9 cellular contexts compared by ENCODE assay signal in the genomic region with DNA sequence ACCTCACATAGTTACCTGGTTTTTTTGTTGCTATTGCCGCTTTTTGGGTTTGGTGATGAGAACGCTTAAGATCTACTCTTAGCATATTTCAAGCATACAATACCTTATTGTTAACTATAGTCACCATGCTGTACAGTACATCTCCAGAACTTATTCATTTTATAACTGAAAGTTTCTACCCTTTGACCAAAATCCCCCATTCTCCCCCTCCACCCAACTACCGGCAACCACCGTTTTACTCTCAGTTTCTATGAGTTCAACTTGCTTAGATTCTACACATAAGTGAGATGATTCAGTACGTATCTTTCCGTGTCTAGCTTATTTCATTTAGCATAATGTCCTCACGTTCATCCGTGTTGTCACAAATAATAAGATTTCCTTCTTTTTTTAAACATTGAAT.
DNase-seq lines count a peak whose midpoint lies in the region; ATAC-seq lines count a peak whose summit lies in the region.
"Had no signal": no experiment of that assay in that cellular context is flagged by ENCODE, and none has a peak within 500 bp of the region (broad histone marks: within the 10 kb centered on the region; RNA-seq: fewer than 3 reads in every experiment).

No MANE protein-coding gene starts in this region.

- peak; percentile 11 to 28 for DNase-seq in stimulated activated CD4-positive, alpha-beta T cell treated with anti-CD3 and anti-CD28 coated beads, Interleukin-2, amount 100 ng/mL, for 48 hours
- no peak for DNase-seq in pons (ENCODE audit: low spot score)
- DNase-seq in HuH-7.5 (ENCODE audit: low spot score): no peak
- DNase-seq in middle frontal gyrus (ENCODE audit: extremely low spot score, low spot score): no peak
- DNase-seq: activated CD8-positive, alpha-beta memory T cell treated with anti-CD3 and anti-CD28 coated beads for 24 hours; PC-9 had no signal

- ATAC-seq in GM19035 (IDR thresholded peaks at IDR 0.05; ENCODE audit: unreplicated experiment) (peak; percentile 99), GM21786 (IDR thresholded peaks at IDR 0.05; ENCODE audit: unreplicated experiment) (peak; percentile 99), HG03457 (IDR thresholded peaks at IDR 0.05; ENCODE audit: unreplicated experiment) (peak; percentile 96)

Comparison
In these comparisons a context has a peak if more than half of its experiments do, and no peak if none do; other contexts are left out.
1. DNase-seq: peak in stimulated activated CD4-positive, alpha-beta T cell treated with anti-CD3 and anti-CD28 coated beads, Interleukin-2, amount 100 ng/mL, for 48 hours (2 of 2); none in pons (single experiment), HuH-7.5 (single experiment) and middle frontal gyrus (single experiment).
2. Peak in every context shown above with its lines, with median percentiles within 50 percentile points of each other: ATAC-seq.